Comparison of ENCODE assay signal across 1 cellular context in genomic region chr3:190811775-190812480, GRCh38.
TF ChIP-seq lines count a peak whose summit lies in the region.

No MANE protein-coding gene starts in this region.

TF ChIP-seq in HepG2, 621 proteins besides CTCF, POLR2A, EP300 and RAD21 (continued from another document):
- peak; percentile 18; the same call in 1 of the 2 replicates for TF ChIP-seq SMC3 (IDR thresholded peaks at IDR 0.05; ENCODE audit: low read length)
- TF ChIP-seq, protein P1, sequence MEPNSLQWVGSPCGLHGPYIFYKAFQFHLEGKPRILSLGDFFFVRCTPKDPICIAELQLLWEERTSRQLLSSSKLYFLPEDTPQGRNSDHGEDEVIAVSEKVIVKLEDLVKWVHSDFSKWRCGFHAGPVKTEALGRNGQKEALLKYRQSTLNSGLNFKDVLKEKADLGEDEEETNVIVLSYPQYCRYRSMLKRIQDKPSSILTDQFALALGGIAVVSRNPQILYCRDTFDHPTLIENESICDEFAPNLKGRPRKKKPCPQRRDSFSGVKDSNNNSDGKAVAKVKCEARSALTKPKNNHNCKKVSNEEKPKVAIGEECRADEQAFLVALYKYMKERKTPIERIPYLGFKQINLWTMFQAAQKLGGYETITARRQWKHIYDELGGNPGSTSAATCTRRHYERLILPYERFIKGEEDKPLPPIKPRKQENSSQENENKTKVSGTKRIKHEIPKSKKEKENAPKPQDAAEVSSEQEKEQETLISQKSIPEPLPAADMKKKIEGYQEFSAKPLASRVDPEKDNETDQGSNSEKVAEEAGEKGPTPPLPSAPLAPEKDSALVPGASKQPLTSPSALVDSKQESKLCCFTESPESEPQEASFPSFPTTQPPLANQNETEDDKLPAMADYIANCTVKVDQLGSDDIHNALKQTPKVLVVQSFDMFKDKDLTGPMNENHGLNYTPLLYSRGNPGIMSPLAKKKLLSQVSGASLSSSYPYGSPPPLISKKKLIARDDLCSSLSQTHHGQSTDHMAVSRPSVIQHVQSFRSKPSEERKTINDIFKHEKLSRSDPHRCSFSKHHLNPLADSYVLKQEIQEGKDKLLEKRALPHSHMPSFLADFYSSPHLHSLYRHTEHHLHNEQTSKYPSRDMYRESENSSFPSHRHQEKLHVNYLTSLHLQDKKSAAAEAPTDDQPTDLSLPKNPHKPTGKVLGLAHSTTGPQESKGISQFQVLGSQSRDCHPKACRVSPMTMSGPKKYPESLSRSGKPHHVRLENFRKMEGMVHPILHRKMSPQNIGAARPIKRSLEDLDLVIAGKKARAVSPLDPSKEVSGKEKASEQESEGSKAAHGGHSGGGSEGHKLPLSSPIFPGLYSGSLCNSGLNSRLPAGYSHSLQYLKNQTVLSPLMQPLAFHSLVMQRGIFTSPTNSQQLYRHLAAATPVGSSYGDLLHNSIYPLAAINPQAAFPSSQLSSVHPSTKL (CRISPR knock-in tag; IDR thresholded peaks at IDR 0.05) = 0 out of 2 replicates have a peak, but pooled peaks have one; percentile 22
- TF ChIP-seq NFIC (IDR thresholded peaks at IDR 0.05; ENCODE audit: low read length) = 0 out of 2 replicates have a peak, but pooled peaks have one; percentile 26
- TF ChIP-seq GABPA (IDR thresholded peaks at IDR 0.05; ENCODE audit: low read depth, low read length) = no peak
- TF ChIP-seq GABPA (CRISPR knock-in tag; IDR thresholded peaks at IDR 0.05; ENCODE audit: low read depth) = peak; percentile 66
- TF ChIP-seq KAT7 (CRISPR knock-in tag; IDR thresholded peaks at IDR 0.05; ENCODE audit: borderline replicate concordance) = no peak
- 0 out of 2 replicates have a peak, but pooled peaks have one; percentile 16 for TF ChIP-seq MIXL1 (CRISPR knock-in tag; IDR thresholded peaks at IDR 0.05)
- TF ChIP-seq FOXK1 (CRISPR knock-in tag; IDR thresholded peaks at IDR 0.05; ENCODE audit: borderline replicate concordance, low read depth) = peak; percentile 52; the same call in 1 of the 2 replicates
- peak; percentile 82 for TF ChIP-seq FOXA3 (CRISPR knock-in tag; IDR thresholded peaks at IDR 0.05)
- TF ChIP-seq POGZ (CRISPR knock-in tag; IDR thresholded peaks at IDR 0.05) = no peak
- no peak for TF ChIP-seq FOXP1 (IDR thresholded peaks at IDR 0.05)
- TF ChIP-seq FOXP1 (CRISPR knock-in tag; IDR thresholded peaks at IDR 0.05) = peak; percentile 52; the same call in 1 of the 2 replicates
- TF ChIP-seq ZNF251 (CRISPR knock-in tag; IDR thresholded peaks at IDR 0.05) = no peak
- TF ChIP-seq ETV5 (CRISPR knock-in tag; IDR thresholded peaks at IDR 0.05; ENCODE audit: borderline replicate concordance) = peak; percentile 81
- TF ChIP-seq FOXJ3 (CRISPR knock-in tag; IDR thresholded peaks at IDR 0.05; ENCODE audit: borderline replicate concordance) = 0 out of 2 replicates have a peak, but pooled peaks have one; percentile 21
- TF ChIP-seq GPN1 (CRISPR knock-in tag; IDR thresholded peaks at IDR 0.05; ENCODE audit: borderline replicate concordance) = no peak
- no peak for TF ChIP-seq PTBP1 (IDR thresholded peaks at IDR 0.05; ENCODE audit: low read depth, low read length, poor library complexity, severe bottlenecking)
- TF ChIP-seq TOPORS (CRISPR knock-in tag; IDR thresholded peaks at IDR 0.05) = no peak
- 0 out of 2 replicates have a peak, but pooled peaks have one; percentile 18 for TF ChIP-seq PAXIP1 (CRISPR knock-in tag; conservative IDR thresholded peaks at IDR 0.05)
- TF ChIP-seq ZNF550 (CRISPR knock-in tag; IDR thresholded peaks at IDR 0.05; ENCODE audit: borderline replicate concordance) = no peak
- TF ChIP-seq ZNF501 (CRISPR knock-in tag; IDR thresholded peaks at IDR 0.05) = no peak
- no peak for TF ChIP-seq PHF5A (CRISPR knock-in tag; IDR thresholded peaks at IDR 0.05; ENCODE audit: low read depth, unreplicated experiment)
- peak; percentile 42; the same call in 1 of the 2 replicates for TF ChIP-seq GABPB1 (CRISPR knock-in tag; IDR thresholded peaks at IDR 0.05)
- TF ChIP-seq PITX1 (CRISPR knock-in tag; IDR thresholded peaks at IDR 0.05) = no peak
- 0 out of 2 replicates have a peak, but pooled peaks have one; percentile 18 for TF ChIP-seq ARID3A (IDR thresholded peaks at IDR 0.05; ENCODE audit: low read depth, low read length)
- no peak for TF ChIP-seq ZMYM3 (CRISPR knock-in tag; IDR thresholded peaks at IDR 0.05)
- TF ChIP-seq DPF2 (CRISPR knock-in tag; IDR thresholded peaks at IDR 0.05; ENCODE audit: borderline replicate concordance, low read depth) = no peak
